8 cellular contexts compared by ENCODE assay signal in genomic region chr11:61972112-61972795, GRCh38. TPM values are rescaled to one million over a fixed set of nuclear protein-coding genes. Genes with fewer than 3 reads are reported as not detected.
DNase-seq lines count a peak whose midpoint lies in the region; ATAC-seq and TF ChIP-seq lines count a peak whose summit lies in the region.

No MANE protein-coding gene starts in this region.

- no peak for ATAC-seq in CD8-positive, alpha-beta T cell
- ATAC-seq in GM18498 (IDR thresholded peaks at IDR 0.05; ENCODE audit: unreplicated experiment) (no peak), GM19463 (IDR thresholded peaks at IDR 0.05; ENCODE audit: unreplicated experiment) (no peak)

- H3K27ac Mint-ChIP-seq in CD8-positive, alpha-beta T cell = peak overlapping the region; percentile 7
- H3K27ac Mint-ChIP-seq in progenitor cell of endocrine pancreas = peak overlapping the region; percentile 96

- H3K27me3 ChIP-seq in CD8-positive, alpha-beta T cell (ENCODE audit: insufficient read depth, low read length) = no peaks in the 10 kb centered on the region
- H3K27me3 ChIP-seq in SJSA1 (replicated peaks) (no peaks in the 10 kb centered on the region), esophagus (ENCODE audit: control insufficient read depth in 1 of 2, insufficient read depth in 2 of 2, low read length in 2 of 2) (no peaks in the 10 kb centered on the region), MG63 (no peaks in the 10 kb centered on the region)

- H3K4me1 Mint-ChIP-seq in CD8-positive, alpha-beta T cell (ENCODE audit: low read depth) = peaks cover 38% of the 10 kb centered on the region
- H3K4me1 Mint-ChIP-seq in progenitor cell of endocrine pancreas (ENCODE audit: low read depth) = peaks cover 59% of the 10 kb centered on the region

- H3K36me3 ChIP-seq in CD8-positive, alpha-beta T cell (ENCODE audit: insufficient read depth, low read length) = no peaks in the 10 kb centered on the region
- peaks cover 2% of the 10 kb centered on the region for H3K36me3 ChIP-seq in SJSA1
- no peaks in the 10 kb centered on the region for H3K36me3 ChIP-seq in esophagus (ENCODE audit: control insufficient read depth in 2 of 2, insufficient read depth in 2 of 2, low read length in 1 of 2)
- H3K36me3 ChIP-seq in MG63 = no peaks in the 10 kb centered on the region

- POLR2A ChIA-PET in CD8-positive, alpha-beta T cell (lab: Charles Lee) = interaction anchor here (0.6 kb wide), 1 partner anchor 9 kb away, joined by 3 read pairs; no protein-coding TSS in a partner anchor

- TF ChIP-seq CTCF in CD8-positive, alpha-beta T cell (IDR thresholded peaks at IDR 0.05) = no peak
- TF ChIP-seq CTCF in progenitor cell of endocrine pancreas (IDR thresholded peaks at IDR 0.05; ENCODE audit: unreplicated experiment) = no peak

- WGBS in esophagus, 2 donors = 22 to 33% methylated on average over 8 to 9 of the region's 9 CpGs

- no peaks in the 10 kb centered on the region for H3K9me3 Mint-ChIP-seq in CD8-positive, alpha-beta T cell
- H3K9me3 Mint-ChIP-seq in progenitor cell of endocrine pancreas (ENCODE audit: low read depth) = no peaks in the 10 kb centered on the region

- CTCF ChIA-PET in CD8-positive, alpha-beta T cell (lab: Charles Lee) = interaction anchor here (0.6 to 2.8 kb wide), 4 partner anchors 11 to 1810 kb away, joined by 3 to 18 read pairs (median 5); no protein-coding TSS in a partner anchor

- peak in 1 of 7 experiments; percentile 38 for DNase-seq in CD8-positive, alpha-beta T cell
- DNase-seq in SJSA1 (ENCODE audit: low read depth in 1 of 2, low spot score in 2 of 2) (peak; percentile 75 to 92), progenitor cell of endocrine pancreas (ENCODE audit: low spot score, unreplicated experiment) (no peak), MG63 (no peak)
- DNase-seq in activated CD4-positive, CD25-positive, alpha-beta regulatory T cell (lab: John Stamatoyannopoulos, UW) = no peak

- no peaks in the 10 kb centered on the region for H3K9me3 ChIP-seq in CD8-positive, alpha-beta T cell (ENCODE audit: low read length)
- H3K9me3 ChIP-seq in SJSA1 (replicated peaks) (no peaks in the 10 kb centered on the region), esophagus (ENCODE audit: control insufficient read depth in 2 of 2, insufficient read depth in 1 of 2, low read depth in 1 of 2, low read length in 1 of 2) (no peaks in the 10 kb centered on the region), MG63 (no peaks in the 10 kb centered on the region)

- H3K4me1 ChIP-seq in CD8-positive, alpha-beta T cell (ENCODE audit: insufficient read depth, low read length) = peaks cover 11% of the 10 kb centered on the region
- H3K4me1 ChIP-seq in SJSA1 (replicated peaks) (peaks cover 59% of the 10 kb centered on the region), esophagus (ENCODE audit: control insufficient read depth in 2 of 2, insufficient read depth in 2 of 2, low read length in 1 of 2) (peaks cover 19 to 27% of the 10 kb centered on the region in 2 donors)

- no peak overlapping the region for H3K4me3 Mint-ChIP-seq in CD8-positive, alpha-beta T cell
- H3K4me3 Mint-ChIP-seq in progenitor cell of endocrine pancreas (ENCODE audit: low read depth) = peak overlapping the region; percentile 52

- H3K4me3 ChIP-seq in CD8-positive, alpha-beta T cell (ENCODE audit: low read depth, low read length) = no peak overlapping the region
- no peak overlapping the region for H3K4me3 ChIP-seq in SJSA1
- peak overlapping the region in 1 of 2 donors; percentile 11 for H3K4me3 ChIP-seq in esophagus (ENCODE audit: low read depth in 1 of 2, low read length in 2 of 2)
- no peak overlapping the region for H3K4me3 ChIP-seq in MG63

- H3K36me3 Mint-ChIP-seq in CD8-positive, alpha-beta T cell = peaks cover 4% of the 10 kb centered on the region
- no peaks in the 10 kb centered on the region for H3K36me3 Mint-ChIP-seq in progenitor cell of endocrine pancreas (ENCODE audit: insufficient read depth)

- H3K27ac ChIP-seq in CD8-positive, alpha-beta T cell (ENCODE audit: low read depth, low read length) = no peak overlapping the region
- H3K27ac ChIP-seq in SJSA1 (peak overlapping the region; percentile 98), esophagus (ENCODE audit: low read depth in 2 of 2, low read length in 1 of 2) (peak overlapping the region; percentile 92 to 95)

- intact Hi-C loops in CD8-positive, alpha-beta T cell (cut with DNase I, micrococcal nuclease) = no loop called here

- no peaks in the 10 kb centered on the region for H3K27me3 Mint-ChIP-seq in CD8-positive, alpha-beta T cell (ENCODE audit: low read depth)
- H3K27me3 Mint-ChIP-seq in progenitor cell of endocrine pancreas = no peaks in the 10 kb centered on the region

RNA-seq across cellular contexts. Expression of gene FTH1, which starts 4.8 kb away (rescaled TPM):
- 1,000 to 10,000 TPM; 2,788 to 2,859 TPM for total RNA-seq in CD8-positive, alpha-beta T cell
- 603 and 707 TPM in 2 replicates for total RNA-seq in SJSA1 (2014; rRNA removed; shearing (Covaris generic))
- 1,000 to 10,000 TPM; 3,491 to 8,500 TPM for polyA plus RNA-seq in esophagus
- 1,669 and 1,699 TPM in 2 replicates for total RNA-seq in progenitor cell of endocrine pancreas
- total RNA-seq in MG63 (2014; rRNA removed; shearing (Covaris generic); ENCODE audit: low replicate concordance) = 301 and 415 TPM in 2 replicates

RNA-seq across cellular contexts. Expression of gene BEST1, which starts 22.1 kb away (rescaled TPM):
- under 1 TPM; 0.08 to 0.31 TPM for total RNA-seq in CD8-positive, alpha-beta T cell
- 0.74 TPM in 1 of 2 replicates, not detected in the other for total RNA-seq in SJSA1 (2014; rRNA removed; shearing (Covaris generic))
- 1 to 10 TPM; 1.2 to 3.8 TPM for polyA plus RNA-seq in esophagus
- 0.34 and 0.44 TPM in 2 replicates for total RNA-seq in progenitor cell of endocrine pancreas
- not detected in 2 replicates for total RNA-seq in MG63 (2014; rRNA removed; shearing (Covaris generic); ENCODE audit: low replicate concordance)

RNA-seq across cellular contexts. Expression of gene RAB3IL1, which starts 54.9 kb away (rescaled TPM):
- total RNA-seq in CD8-positive, alpha-beta T cell = not detected
- 1.8 and 3.0 TPM in 2 replicates for total RNA-seq in SJSA1 (2014; rRNA removed; shearing (Covaris generic))
- polyA plus RNA-seq in esophagus = 1 to 10 TPM; 1.4 to 2.1 TPM
- 0.53 and 0.67 TPM in 2 replicates for total RNA-seq in progenitor cell of endocrine pancreas
- total RNA-seq in MG63 (2014; rRNA removed; shearing (Covaris generic); ENCODE audit: low replicate concordance) = 2.8 and 3.0 TPM in 2 replicates

Comparison
In these comparisons a context has a peak if more than half of its experiments do, and no peak if none do; other contexts are left out.
1. DNase-seq: peak in SJSA1 (2 of 2); none in progenitor cell of endocrine pancreas (single experiment), activated CD4-positive, CD25-positive, alpha-beta regulatory T cell (0 of 4) and MG63 (single experiment).